23 cellular contexts compared by ENCODE assay signal in the genomic region with DNA sequence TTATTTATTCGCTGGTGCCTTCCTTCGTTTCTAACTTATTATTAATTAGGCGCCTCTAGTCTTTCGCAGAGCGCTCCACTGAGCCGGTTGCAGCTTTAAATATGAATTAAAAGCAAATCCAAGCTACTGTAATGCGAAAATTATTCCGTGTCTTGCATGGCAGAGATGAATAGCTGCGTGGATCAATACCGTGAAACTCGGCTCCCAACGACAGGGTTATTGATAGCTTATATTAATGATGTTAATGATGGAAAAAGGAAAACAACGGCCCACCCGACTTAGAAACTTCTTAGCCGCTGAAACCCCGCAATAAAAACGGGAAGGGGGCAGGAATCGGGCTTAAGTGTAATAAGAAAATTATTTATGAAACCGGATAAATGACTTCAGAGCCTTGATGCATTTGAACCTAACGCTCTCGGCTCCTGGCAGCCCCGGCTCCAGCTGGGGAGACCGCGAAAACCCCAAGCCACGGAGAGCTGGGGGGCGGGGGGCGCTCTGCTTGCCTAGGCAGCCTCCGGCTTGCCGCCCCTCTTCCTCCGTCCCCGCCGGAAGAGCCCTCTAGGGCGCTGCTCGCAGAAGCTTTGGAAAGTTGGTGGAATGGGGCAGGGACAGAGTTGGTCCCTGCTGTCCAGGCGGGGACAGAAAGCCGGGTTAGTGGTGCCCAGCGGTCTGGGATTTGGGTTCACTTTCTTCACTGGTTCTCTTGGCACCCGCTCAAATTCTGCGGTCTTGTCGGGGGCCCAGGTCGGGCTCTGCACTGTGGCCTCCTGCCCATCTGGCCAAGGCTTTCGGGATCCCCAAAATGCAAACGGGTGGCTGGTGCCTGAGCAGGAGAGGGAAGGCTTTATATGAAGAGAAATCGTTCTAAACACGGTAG. TPM values are rescaled to one million over a fixed set of nuclear protein-coding genes. Genes with fewer than 3 reads are reported as not detected.
DNase-seq lines count a peak whose midpoint lies in the region; ATAC-seq, FAIRE-seq and TF ChIP-seq lines count a peak whose summit lies in the region.
"Had no signal": no experiment of that assay in that cellular context is flagged by ENCODE, and none has a peak within 500 bp of the region (broad histone marks: within the 10 kb centered on the region; RNA-seq: fewer than 3 reads in every experiment).

No MANE protein-coding gene starts in this region.

- H3K27ac Mint-ChIP-seq in stimulated activated naive CD8-positive, alpha-beta T cell treated with anti-CD3 and anti-CD28 coated beads, Interleukin-15, amount 100 ng/mL, for 72 hours: no peak overlapping the region
- H3K27ac Mint-ChIP-seq in naive thymus-derived CD4-positive, alpha-beta T cell: peak overlapping the region in 1 of 9 donors; percentile 71
- H3K27ac Mint-ChIP-seq: nephron had no signal

- H3K36me3 ChIP-seq in GM12878 (ENCODE audit: control insufficient read depth in 2 of 2, insufficient read depth in 2 of 2, low read length in 1 of 2) (no peaks in the 10 kb centered on the region), mesenchymal stem cell (ENCODE audit: control insufficient read depth in 1 of 2, insufficient read depth in 2 of 2, low read depth in 1 of 2, low read length in 2 of 2) (peaks cover 0 to 2% of the 10 kb centered on the region in 2 experiments)
- H3K36me3 ChIP-seq in naive thymus-derived CD4-positive, alpha-beta T cell (ENCODE audit: control insufficient read depth in 2 of 3, insufficient read depth in 3 of 3, low read length in 3 of 3): no peaks in the 10 kb centered on the region
- H3K36me3 ChIP-seq: gastrocnemius medialis had no signal

- no peak for TF ChIP-seq RAD21 in GM12878 (IDR thresholded peaks at IDR 0.05; ENCODE audit: insufficient read depth, low read depth, low read length)

- TF ChIP-seq EP300 in GM12878 (IDR thresholded peaks at IDR 0.05; ENCODE audit: borderline replicate concordance in 1 of 2, control insufficient read depth in 1 of 2, low read depth in 2 of 2, low read length in 2 of 2): no peak

- TF ChIP-seq POLR2A in GM12878 (IDR thresholded peaks at IDR 0.05; ENCODE audit: low read depth, low read length): no peak

- peaks cover 59% of the 10 kb centered on the region for H3K4me1 Mint-ChIP-seq in stimulated activated naive CD8-positive, alpha-beta T cell treated with anti-CD3 and anti-CD28 coated beads, Interleukin-15, amount 100 ng/mL, for 72 hours
- peaks cover 7 to 47% (median 22%) of the 10 kb centered on the region in 7 donors for H3K4me1 Mint-ChIP-seq in naive thymus-derived CD4-positive, alpha-beta T cell
- H3K4me1 Mint-ChIP-seq: nephron had no signal

- no peak for FAIRE-seq in GM12878 (lab: Jason Lieb, UNC)
- FAIRE-seq: bronchial epithelial cell had no signal

- H3K79me1 ChIP-seq in mesenchymal stem cell (replicated peaks; ENCODE audit: low read length, poor library complexity, severe bottlenecking): no peaks in the 10 kb centered on the region

- POLR2A ChIA-PET in GM12878 (lab: Charles Lee): no interaction called here
- POLR2A ChIA-PET in naive thymus-derived CD4-positive, alpha-beta T cell (lab: Charles Lee): no interaction called here

- H3K36me3 Mint-ChIP-seq in naive thymus-derived CD4-positive, alpha-beta T cell: peaks cover 0 to 4% (median 0%) of the 10 kb centered on the region in 5 donors

- H3K9me3 Mint-ChIP-seq in stimulated activated naive CD8-positive, alpha-beta T cell treated with anti-CD3 and anti-CD28 coated beads, Interleukin-15, amount 100 ng/mL, for 72 hours: peaks cover 0 to 6% of the 10 kb centered on the region in 2 donors
- H3K9me3 Mint-ChIP-seq in naive thymus-derived CD4-positive, alpha-beta T cell: peaks cover 0 to 21% (median 4%) of the 10 kb centered on the region in 11 donors

- no peak overlapping the region for H2BK12ac ChIP-seq in mesenchymal stem cell (ENCODE audit: low read length in 2 of 2)

- no peak for ATAC-seq in stimulated activated naive CD8-positive, alpha-beta T cell treated with anti-CD3 and anti-CD28 coated beads, Interleukin-15, amount 100 ng/mL, for 72 hours
- ATAC-seq in stimulated activated naive CD8-positive, alpha-beta T cell treated with anti-CD3 and anti-CD28 coated beads, Interleukin-15, Interleukin-2, amounts not matched to agents 100 U/mL and 50 U/mL, for 24 hours: no peak
- ATAC-seq in GM12878: no peak
- no peak for ATAC-seq in HG02852 (IDR thresholded peaks at IDR 0.05; ENCODE audit: unreplicated experiment)
- no peak for ATAC-seq in naive thymus-derived CD4-positive, alpha-beta T cell
- ATAC-seq: gastrocnemius medialis, sciatic nerve had no signal

- H3K14ac ChIP-seq in mesenchymal stem cell (ENCODE audit: low read length in 2 of 2): no peak overlapping the region

- no peak overlapping the region for H2AK5ac ChIP-seq in mesenchymal stem cell (ENCODE audit: low read length, severe bottlenecking)

- H3K23ac ChIP-seq in mesenchymal stem cell (ENCODE audit: low read length in 2 of 2): no peak overlapping the region

- no peaks in the 10 kb centered on the region for H3K79me2 ChIP-seq in GM12878 (ENCODE audit: control insufficient read depth, insufficient read depth, low read length)

- H4K8ac ChIP-seq in mesenchymal stem cell (ENCODE audit: low read length): no peak overlapping the region

- H3K4me2 ChIP-seq in GM12878 (ENCODE audit: control insufficient read depth, insufficient read depth) (no peak overlapping the region), mesenchymal stem cell (ENCODE audit: low read length, poor library complexity, severe bottlenecking) (peak overlapping the region; percentile 25)

- no peaks in the 10 kb centered on the region for H3K4me1 ChIP-seq in GM12878 (ENCODE audit: control insufficient read depth, insufficient read depth, low read length)
- peaks cover 7% of the 10 kb centered on the region for H3K4me1 ChIP-seq in mesenchymal stem cell (ENCODE audit: control insufficient read depth, insufficient read depth, low read depth, low read length)
- peaks cover 0 to 10% of the 10 kb centered on the region in 2 donors for H3K4me1 ChIP-seq in naive thymus-derived CD4-positive, alpha-beta T cell (ENCODE audit: control insufficient read depth in 2 of 2, insufficient read depth in 2 of 2, low read length in 2 of 2)

- no peak overlapping the region for H2BK15ac ChIP-seq in mesenchymal stem cell (ENCODE audit: low read depth, poor library complexity, severe bottlenecking)

- H3K27ac ChIP-seq in GM12878 (ENCODE audit: control insufficient read depth, insufficient read depth) (no peak overlapping the region), mesenchymal stem cell (ENCODE audit: low read length, poor library complexity, severe bottlenecking) (no peak overlapping the region)
- H3K27ac ChIP-seq in naive thymus-derived CD4-positive, alpha-beta T cell (ENCODE audit: low read depth, low read length): no peak overlapping the region
- H3K27ac ChIP-seq: gastrocnemius medialis had no signal

- H2AFZ ChIP-seq in GM12878 (ENCODE audit: control insufficient read depth, low read depth, low read length): no peak overlapping the region
- H2AFZ ChIP-seq in mesenchymal stem cell (ENCODE audit: low read depth, low read length): no peak overlapping the region

- peak overlapping the region; percentile 12 to 39 for H3K4me3 Mint-ChIP-seq in stimulated activated naive CD8-positive, alpha-beta T cell treated with anti-CD3 and anti-CD28 coated beads, Interleukin-15, amount 100 ng/mL, for 72 hours
- peak overlapping the region in 3 of 10 donors; percentile 37 to 56 (median 45) for H3K4me3 Mint-ChIP-seq in naive thymus-derived CD4-positive, alpha-beta T cell
- H3K4me3 Mint-ChIP-seq: nephron had no signal

- DNase-seq in stimulated activated naive CD8-positive, alpha-beta T cell treated with anti-CD3 and anti-CD28 coated beads, Interleukin-15, amount 100 ng/mL, for 72 hours: no peak
- no peak for DNase-seq in stimulated activated naive CD8-positive, alpha-beta T cell treated with anti-CD3 and anti-CD28 coated beads, Interleukin-15, Interleukin-2, amounts not matched to agents 100 U/mL and 50 U/mL, for 24 hours
- no peak for DNase-seq in GM12878 (ENCODE audit: low read depth, low spot score)
- no peak for DNase-seq in mesenchymal stem cell
- DNase-seq in DMS53 treated with DMSO at 0.1 percent for 48 hours (lab: John Stamatoyannopoulos, UW; ENCODE audit: unreplicated experiment): no peak
- no peak for DNase-seq in NCI-H446 (lab: John Stamatoyannopoulos, UW)
- no peak for DNase-seq in naive thymus-derived CD4-positive, alpha-beta T cell
- DNase-seq: activated CD4-positive, alpha-beta T cell treated with anti-CD3 and anti-CD28 coated beads for 1 hour; activated T-cell treated with anti-CD3 and anti-CD28 coated beads, Interleukin-2, amount 50 U/mL, for 1 hour; COR-L47; dermis blood vessel endothelial cell; EL; erythroblast; gastrocnemius medialis; mammary epithelial cell; NCI-H2081 treated with DMSO at 0.1 percent for 48 hours; NCI-H524; SHP77; T-helper 9 cell had no signal

- intact Hi-C loops in GM12878 (cut with micrococcal nuclease; ENCODE audit: unreplicated experiment): no loop called here
- intact Hi-C loops in naive thymus-derived CD4-positive, alpha-beta T cell (cut with micrococcal nuclease): loop anchor here in 1 of 2 donors (2.0 kb wide), 1 partner anchor 13 kb away; no protein-coding TSS in a partner anchor

- H4K91ac ChIP-seq in mesenchymal stem cell (ENCODE audit: low read length): no peak overlapping the region

- peaks cover 100% of the 10 kb centered on the region for H3K27me3 Mint-ChIP-seq in stimulated activated naive CD8-positive, alpha-beta T cell treated with anti-CD3 and anti-CD28 coated beads, Interleukin-15, amount 100 ng/mL, for 72 hours
- H3K27me3 Mint-ChIP-seq in naive thymus-derived CD4-positive, alpha-beta T cell: peaks cover 83 to 97% (median 89%) of the 10 kb centered on the region in 5 donors

- no peak overlapping the region for H2BK5ac ChIP-seq in mesenchymal stem cell (ENCODE audit: low read depth, low read length, poor library complexity, severe bottlenecking)

- 18% methylated on average over 44 of the region's 45 CpGs for WGBS in GM12878 (ENCODE audit: insufficient coverage, insufficient replicate concordance, low lambda C conversion rate, missing lambda C conversion rate)
- 13% methylated on average over 45 of the region's 45 CpGs for WGBS in mesenchymal stem cell

- H4K20me1 ChIP-seq in GM12878 (ENCODE audit: control insufficient read depth, insufficient read depth): no peaks in the 10 kb centered on the region

- RAD21 ChIA-PET in GM12878 (lab: Charles Lee; ENCODE audit: unreplicated experiment): no interaction called here

- H3K9me3 ChIP-seq in GM12878 (replicated peaks; ENCODE audit: control insufficient read depth, insufficient read depth, low read length): no peaks in the 10 kb centered on the region; the same call in 2 of the 3 replicates
- H3K9me3 ChIP-seq in mesenchymal stem cell (ENCODE audit: control insufficient read depth, low read length): peaks cover 3% of the 10 kb centered on the region
- H3K9me3 ChIP-seq in naive thymus-derived CD4-positive, alpha-beta T cell (ENCODE audit: control insufficient read depth in 2 of 3, low read length in 3 of 3): no peaks in the 10 kb centered on the region
- H3K9me3 ChIP-seq: gastrocnemius medialis had no signal

- no peak for TF ChIP-seq CTCF in GM12878 (IDR thresholded peaks at IDR 0.05 in 2 of 3, conservative IDR thresholded peaks at IDR 0.05 in 1 of 3; ENCODE audit: control insufficient read depth in 2 of 3, extremely low read depth in 1 of 3, insufficient read depth in 1 of 3, low read depth in 3 of 3, low read length in 3 of 3)

- SMC1A ChIA-PET in GM12878 (lab: Charles Lee; ENCODE audit: uncharacterized antibody, unreplicated experiment): no interaction called here

- no peak overlapping the region for H3K4ac ChIP-seq in mesenchymal stem cell (ENCODE audit: low read depth in 1 of 2, low read length in 2 of 2)

- H3K9ac ChIP-seq in GM12878 (ENCODE audit: control insufficient read depth, insufficient read depth, low read length): no peak overlapping the region
- H3K9ac ChIP-seq in mesenchymal stem cell (ENCODE audit: low read length): no peak overlapping the region

- no peak overlapping the region for H3K18ac ChIP-seq in mesenchymal stem cell (ENCODE audit: low read depth in 1 of 2, low read length in 2 of 2)

- H3K27me3 ChIP-seq in GM12878 (replicated peaks in 1 of 2; ENCODE audit: control insufficient read depth in 2 of 2, insufficient read depth in 2 of 2, low read length in 1 of 2) (peaks cover 30 to 46% of the 10 kb centered on the region in 2 experiments), mesenchymal stem cell (ENCODE audit: control insufficient read depth in 1 of 2, insufficient read depth in 1 of 2, low read length in 2 of 2) (peaks cover 99 to 100% of the 10 kb centered on the region in 2 experiments)
- H3K27me3 ChIP-seq in naive thymus-derived CD4-positive, alpha-beta T cell (ENCODE audit: control insufficient read depth in 2 of 2, insufficient read depth in 2 of 2, low read length in 2 of 2): peaks cover 17 to 36% of the 10 kb centered on the region in 2 donors

- no peak overlapping the region for H2BK120ac ChIP-seq in mesenchymal stem cell (ENCODE audit: low read depth, low read length)

- BruUV-seq in GM12878 (replicated peaks; lab: Mats Ljungman, UMichigan): no TSS peak

- H3K4me3 ChIP-seq in GM12878 (no peak overlapping the region), mesenchymal stem cell (ENCODE audit: insufficient read depth in 1 of 2, low read depth in 1 of 2, low read length in 2 of 2) (no peak overlapping the region)
- no peak overlapping the region for H3K4me3 ChIP-seq in naive thymus-derived CD4-positive, alpha-beta T cell (ENCODE audit: low read length)

- CTCF ChIA-PET in GM12878 (lab: Yijun Ruan, JAX): no interaction called here
- CTCF ChIA-PET in naive thymus-derived CD4-positive, alpha-beta T cell (lab: Charles Lee): no interaction called here

- in situ Hi-C loops in GM12878 (cut with MboI): no loop called here

RNA-seq across cellular contexts. Expression of gene ONECUT1, which starts 7.7 kb away (rescaled TPM):
- not detected in 2 replicates for total RNA-seq in GM12878 (2013; cell fraction: nucleolus; rRNA removed)
- total RNA-seq in GM12878 (2014; rRNA removed) (not detected in 2 replicates), GM12878 (2014; rRNA removed; fragmentation: Illumina TruSeq; extraction: Trizol) (not detected in 2 replicates), GM12878 (2021) (0.11 and 0.28 TPM in 2 replicates)
- not detected for polyA plus RNA-seq in GM12878 (2011; ENCODE audit: low read depth)
- polyA plus RNA-seq in GM12878 (2011; rRNA removed) (not detected in 2 replicates), GM12878 (2014; fragmentation: Illumina TruSeq; extraction: Trizol) (not detected in 2 replicates), GM12878 (2014; fragmentation: Nextera tagmentation; extraction: Ambion mirVana) (not detected), GM12878 (2014; rRNA removed) (not detected in 2 replicates), GM12878 (2016; fragmentation: Nextera tagmentation; extraction: Ambion mirVana) (not detected)
- polyA plus RNA-seq in GM12878 (2011; cell fraction: cytosol; rRNA removed): not detected in 2 replicates
- not detected in 2 replicates for polyA plus RNA-seq in GM12878 (2011; cell fraction: nucleus; rRNA removed)
- not detected in 2 replicates for polyA plus RNA-seq in GM12878 (2012)
- polyA minus RNA-seq in GM12878 (2011; rRNA and poly(A)+ RNA removed): not detected in 2 replicates
- not detected in 2 replicates for polyA minus RNA-seq in GM12878 (2011; cell fraction: cytosol; rRNA and poly(A)+ RNA removed)
- polyA minus RNA-seq in GM12878 (2011; cell fraction: nucleus; rRNA and poly(A)+ RNA removed): not detected in 2 replicates
- 0.03 TPM for polyA plus RNA-seq in mesenchymal stem cell (2013, experiment 1 of 2)
- not detected for polyA plus RNA-seq in mesenchymal stem cell (2013, experiment 2 of 2)
- total RNA-seq in naive thymus-derived CD4-positive, alpha-beta T cell: not detected
- polyA plus RNA-seq in naive thymus-derived CD4-positive, alpha-beta T cell: not detected
- total RNA-seq: bronchial epithelial cell, dermis blood vessel endothelial cell, gastrocnemius medialis, mammary epithelial cell, sciatic nerve had no signal
- polyA plus RNA-seq: mammary epithelial cell had no signal
